Comparison of ENCODE assay signal across 11 cellular contexts in the genomic region with DNA sequence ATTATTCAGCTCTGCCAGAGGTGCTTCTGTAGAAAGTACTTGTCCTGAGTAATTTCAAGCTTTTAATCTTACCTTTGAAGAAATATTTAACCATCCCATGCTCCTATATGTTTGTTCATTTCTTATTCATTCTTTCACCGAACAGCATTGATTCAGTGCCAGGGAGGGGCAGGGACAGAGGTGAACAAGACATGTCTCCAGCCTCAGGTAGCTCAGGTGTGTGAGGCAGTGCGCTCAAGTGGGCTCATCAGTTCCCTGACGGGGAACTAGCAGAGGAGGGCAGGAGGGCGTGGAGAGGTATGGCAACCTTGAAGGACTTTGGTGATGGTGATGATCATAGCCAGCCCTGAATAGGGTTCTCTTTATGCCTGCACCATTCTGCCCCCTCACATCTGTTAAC. TPM values are rescaled to one million over a fixed set of nuclear protein-coding genes. Genes with fewer than 3 reads are reported as not detected.
A peak's percentile ranks its signal among the peaks of the same experiment; 100 is the strongest.
DNase-seq lines count a peak whose midpoint lies in the region; ATAC-seq, FAIRE-seq and TF ChIP-seq lines count a peak whose summit lies in the region.
"Had no signal": no experiment of that assay in that cellular context is flagged by ENCODE, and none has a peak within 500 bp of the region (broad histone marks: within the 10 kb centered on the region; RNA-seq: fewer than 3 reads in every experiment).

No MANE protein-coding gene starts in this region.

- H3K27ac ChIP-seq in BLaER1 treated with 17β-estradiol and CSF1 and Interleukin-3, amounts not matched to agents 10 nM and 100 nM = peak overlapping the region in 3 of 11 experiments; percentile 6 to 53 (median 8); a peak in 2 of 22 replicates
- H3K27ac ChIP-seq in kidney (ENCODE audit: low read depth in 2 of 2, low read length in 2 of 2) = peak overlapping the region; percentile 97 to 98
- peak overlapping the region; percentile 85 to 98 (median 94) for H3K27ac ChIP-seq in gastrocnemius medialis

- H3K27me3 Mint-ChIP-seq in activated CD4-positive, alpha-beta memory T cell treated with anti-CD3 and anti-CD28 coated beads for 36 hours = no peaks in the 10 kb centered on the region

- H3K9me3 Mint-ChIP-seq in activated CD4-positive, alpha-beta memory T cell treated with anti-CD3 and anti-CD28 coated beads for 36 hours = no peaks in the 10 kb centered on the region
- H3K9me3 Mint-ChIP-seq: activated T-cell treated with anti-CD3 and anti-CD28 coated beads, Interleukin-2, amount 50 U/mL, for 4 hours had no signal

- H3K27me3 ChIP-seq in BLaER1 treated with 17β-estradiol and CSF1 and Interleukin-3, amounts not matched to agents 10 nM and 100 nM = no peaks in the 10 kb centered on the region
- H3K27me3 ChIP-seq in adipocyte (replicated peaks; ENCODE audit: control insufficient read depth, insufficient read depth, low read length) (no peaks in the 10 kb centered on the region), gastrocnemius medialis (no peaks in the 10 kb centered on the region)

- intact Hi-C loops in kidney (cut with DNase I) (no loop called here), gastrocnemius medialis (cut with DNase I; ENCODE audit: low total_unique reads) (loop anchor here (10.0 kb wide), 3 partner anchors 195 to 905 kb away; partner anchors contain the start of gene CREBRF)
- intact Hi-C loops in activated CD4-positive, alpha-beta memory T cell treated with anti-CD3 and anti-CD28 coated beads for 36 hours (cut with micrococcal nuclease) = no loop called here

- peak overlapping the region in 5 of 11 experiments; percentile 1 to 48 (median 10); a peak in 3 of 22 replicates for H3K9ac ChIP-seq in BLaER1 treated with 17β-estradiol and CSF1 and Interleukin-3, amounts not matched to agents 10 nM and 100 nM
- H3K9ac ChIP-seq in adipocyte (ENCODE audit: low read length) (peak overlapping the region; percentile 75), kidney (ENCODE audit: low read length in 2 of 2) (peak overlapping the region in 1 of 2 donors; percentile 59)

- POLR2A ChIA-PET in activated CD4-positive, alpha-beta memory T cell treated with anti-CD3 and anti-CD28 coated beads for 36 hours (lab: Charles Lee) = no interaction called here

- peak overlapping the region in 10 of 11 experiments; percentile 1 to 72 (median 56); a peak in 16 of 22 replicates for H3K4me2 ChIP-seq in BLaER1 treated with 17β-estradiol and CSF1 and Interleukin-3, amounts not matched to agents 10 nM and 100 nM

- no peak overlapping the region for H3K4me3 Mint-ChIP-seq in activated CD4-positive, alpha-beta memory T cell treated with anti-CD3 and anti-CD28 coated beads for 36 hours
- H3K4me3 Mint-ChIP-seq: activated T-cell treated with anti-CD3 and anti-CD28 coated beads, Interleukin-2, amount 50 U/mL, for 4 hours had no signal

- H3K27ac Mint-ChIP-seq in activated CD4-positive, alpha-beta memory T cell treated with anti-CD3 and anti-CD28 coated beads for 36 hours = no peak overlapping the region

- no peaks in the 10 kb centered on the region for H3K36me3 Mint-ChIP-seq in activated CD4-positive, alpha-beta memory T cell treated with anti-CD3 and anti-CD28 coated beads for 36 hours

- H3K4me3 ChIP-seq in BLaER1 treated with 17β-estradiol and CSF1 and Interleukin-3, amounts not matched to agents 10 nM and 100 nM = no peak overlapping the region
- H3K4me3 ChIP-seq in adipocyte (ENCODE audit: low read length) (peak overlapping the region; percentile 45), kidney (ENCODE audit: low read length in 2 of 2) (peak overlapping the region in 1 of 2 donors; percentile 18), gastrocnemius medialis (peak overlapping the region; percentile 9 to 26 (median 24))

- no peaks in the 10 kb centered on the region for H3K9me3 ChIP-seq in BLaER1 treated with 17β-estradiol and CSF1 and Interleukin-3, amounts not matched to agents 10 nM and 100 nM (replicated peaks in 1 of 11)
- H3K9me3 ChIP-seq in adipocyte (ENCODE audit: control insufficient read depth, low read length) = no peaks in the 10 kb centered on the region
- no peaks in the 10 kb centered on the region for H3K9me3 ChIP-seq in kidney (ENCODE audit: control insufficient read depth in 1 of 2, low read length in 2 of 2)
- no peaks in the 10 kb centered on the region for H3K9me3 ChIP-seq in gastrocnemius medialis

- peaks cover 34 to 97% (median 88%) of the 10 kb centered on the region in 10 experiments for H3K4me1 ChIP-seq in BLaER1 treated with 17β-estradiol and CSF1 and Interleukin-3, amounts not matched to agents 10 nM and 100 nM
- H3K4me1 ChIP-seq in adipocyte (ENCODE audit: control insufficient read depth, insufficient read depth, low read length) (peaks cover 78% of the 10 kb centered on the region), kidney (ENCODE audit: control insufficient read depth in 1 of 2, insufficient read depth in 1 of 2, low read depth in 1 of 2, low read length in 2 of 2) (peaks cover 59% of the 10 kb centered on the region in 2 donors), gastrocnemius medialis (peaks cover 81% of the 10 kb centered on the region in 2 donors)

- in situ Hi-C loops in gastrocnemius medialis (cut with MboI; ENCODE audit: low sequenced_read_pairs in 4 of 4) = loop anchor here in 1 of 4 donors (10.0 kb wide), 1 partner anchor 65 kb away; no protein-coding TSS in a partner anchor

- TF ChIP-seq CTCF in kidney (IDR thresholded peaks at IDR 0.05; ENCODE audit: borderline replicate concordance, extremely low read depth, insufficient read depth) (no peak), gastrocnemius medialis (IDR thresholded peaks at IDR 0.05 in 4 of 5, conservative IDR thresholded peaks at IDR 0.05 in 1 of 5) (no peak)

- ATAC-seq in gastrocnemius medialis (no peak), HG03097 (IDR thresholded peaks at IDR 0.05; ENCODE audit: low FRiP score, unreplicated experiment) (no peak)
- ATAC-seq: activated T-cell treated with anti-CD3 and anti-CD28 coated beads, Interleukin-2, amount 50 U/mL, for 4 hours had no signal

- H4K20me1 ChIP-seq in BLaER1 treated with 17β-estradiol and CSF1 and Interleukin-3, amounts not matched to agents 10 nM and 100 nM = peaks cover 15 to 93% (median 32%) of the 10 kb centered on the region in 11 experiments; a peak in 19 of 22 replicates

- CTCF ChIA-PET in activated CD4-positive, alpha-beta memory T cell treated with anti-CD3 and anti-CD28 coated beads for 36 hours (lab: Charles Lee) = interaction anchor here (0.8 to 1.1 kb wide), 2 partner anchors 73 to 145 kb away, joined by 3 to 4 read pairs; no protein-coding TSS in a partner anchor

- no peak for TF ChIP-seq POLR2A in gastrocnemius medialis (IDR thresholded peaks at IDR 0.05)

- no peak for FAIRE-seq in kidney (lab: Jason Lieb, UNC)

- H3K4me1 Mint-ChIP-seq in activated CD4-positive, alpha-beta memory T cell treated with anti-CD3 and anti-CD28 coated beads for 36 hours (ENCODE audit: low read depth) = peaks cover 21% of the 10 kb centered on the region

- peaks cover 7 to 90% (median 42%) of the 10 kb centered on the region in 11 experiments; a peak in 18 of 22 replicates for H3K36me3 ChIP-seq in BLaER1 treated with 17β-estradiol and CSF1 and Interleukin-3, amounts not matched to agents 10 nM and 100 nM
- H3K36me3 ChIP-seq in adipocyte (ENCODE audit: control insufficient read depth, insufficient read depth, low read length, severe bottlenecking) = no peaks in the 10 kb centered on the region
- H3K36me3 ChIP-seq in kidney (ENCODE audit: control insufficient read depth in 1 of 2, insufficient read depth in 2 of 2, low read length in 2 of 2) = no peaks in the 10 kb centered on the region
- H3K36me3 ChIP-seq in gastrocnemius medialis = no peaks in the 10 kb centered on the region

- DNase-seq in adipocyte (ENCODE audit: low read depth) = no peak
- DNase-seq in kidney = no peak
- no peak for DNase-seq in gastrocnemius medialis
- DNase-seq in globus pallidus (ENCODE audit: low spot score) = no peak
- DNase-seq in activated CD4-positive, alpha-beta memory T cell treated with anti-CD3 and anti-CD28 coated beads for 36 hours = no peak
- DNase-seq in COR-L47 (lab: John Stamatoyannopoulos, UW) = no peak
- DNase-seq: activated T-cell treated with anti-CD3 and anti-CD28 coated beads, Interleukin-2, amount 50 U/mL, for 4 hours; effector memory CD4-positive, alpha-beta T cell; NCI-H82 had no signal

RNA-seq across cellular contexts. Expression of gene ERGIC1, which starts 25.9 kb away (rescaled TPM):
- total RNA-seq in kidney = 183 TPM
- 88.0 TPM for polyA plus RNA-seq in kidney (ENCODE audit: insufficient read depth, low read depth, low replicate concordance)
- total RNA-seq in gastrocnemius medialis = 100 to 1,000 TPM in 1 of 4 donors, 10 to 100 TPM in 3; 54.4 to 108 (median 88.0) TPM
- total RNA-seq in activated CD4-positive, alpha-beta memory T cell treated with anti-CD3 and anti-CD28 coated beads for 36 hours = 10 to 100 TPM; 41.9 to 42.7 TPM

Comparison
In these comparisons a context has a peak if more than half of its experiments do, and no peak if none do; other contexts are left out.
1. H3K4me3 ChIP-seq: peak in adipocyte (single experiment) and gastrocnemius medialis (4 of 4); none in BLaER1 treated with 17β-estradiol and CSF1 and Interleukin-3, amounts not matched to agents 10 nM and 100 nM (0 of 10).